1 cellular context compared by ENCODE assay signal in the genomic region with DNA sequence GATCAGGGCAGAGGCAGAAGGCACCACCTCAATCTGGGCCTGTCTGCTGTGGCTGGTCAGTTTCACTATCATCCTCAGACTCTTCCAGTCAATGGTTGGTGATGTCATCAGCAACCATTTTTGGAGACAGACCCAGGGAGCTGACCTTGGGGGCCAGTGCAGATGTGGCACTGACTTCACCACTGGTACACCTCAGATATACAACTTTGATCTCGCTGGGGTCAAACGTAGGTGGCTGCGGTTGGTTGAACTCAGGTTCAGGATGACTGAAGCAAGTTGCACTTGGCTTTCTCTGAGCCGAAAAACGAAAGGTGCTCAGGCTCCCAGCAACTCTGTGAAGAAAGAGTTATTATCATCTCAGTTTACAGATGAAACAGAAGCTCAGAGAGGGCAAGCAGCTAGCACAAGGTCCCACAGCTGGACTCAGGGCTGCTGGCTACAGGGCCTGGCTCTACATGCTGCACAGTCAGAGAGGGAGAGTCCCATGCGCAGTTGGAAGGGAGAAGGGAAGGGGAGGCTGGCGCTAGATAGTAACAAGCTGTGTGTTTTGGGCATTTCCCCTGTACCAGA.
A peak's percentile ranks its signal among the peaks of the same experiment; 100 is the strongest.
TF ChIP-seq lines count a peak whose summit lies in the region.

No MANE protein-coding gene starts in this region.

TF ChIP-seq in GM12878, 131 proteins besides CTCF, POLR2A, EP300 and RAD21 (continued from another document):
- peak; percentile 87 for TF ChIP-seq DPF2 (IDR thresholded peaks at IDR 0.05)
- TF ChIP-seq SP1 (IDR thresholded peaks at IDR 0.05; ENCODE audit: low read depth, low read length): peak; percentile 71
- TF ChIP-seq STAT3 (IDR thresholded peaks at IDR 0.05; ENCODE audit: low read depth, low read length): no peak
- peak; percentile 99 for TF ChIP-seq PAX5 (IDR thresholded peaks at IDR 0.05; ENCODE audit: borderline replicate concordance, low read depth, low read length)
- TF ChIP-seq BACH1 (IDR thresholded peaks at IDR 0.05; ENCODE audit: borderline replicate concordance): no peak
- TF ChIP-seq JUNB (IDR thresholded peaks at IDR 0.05): peak; percentile 82
- TF ChIP-seq JUND (IDR thresholded peaks at IDR 0.05; ENCODE audit: low read depth, low read length): peak; percentile 54; the same call in 1 of the 2 replicates
- peak; percentile 89 for TF ChIP-seq NFXL1 (IDR thresholded peaks at IDR 0.05; ENCODE audit: borderline replicate concordance)
- TF ChIP-seq, protein P1, sequence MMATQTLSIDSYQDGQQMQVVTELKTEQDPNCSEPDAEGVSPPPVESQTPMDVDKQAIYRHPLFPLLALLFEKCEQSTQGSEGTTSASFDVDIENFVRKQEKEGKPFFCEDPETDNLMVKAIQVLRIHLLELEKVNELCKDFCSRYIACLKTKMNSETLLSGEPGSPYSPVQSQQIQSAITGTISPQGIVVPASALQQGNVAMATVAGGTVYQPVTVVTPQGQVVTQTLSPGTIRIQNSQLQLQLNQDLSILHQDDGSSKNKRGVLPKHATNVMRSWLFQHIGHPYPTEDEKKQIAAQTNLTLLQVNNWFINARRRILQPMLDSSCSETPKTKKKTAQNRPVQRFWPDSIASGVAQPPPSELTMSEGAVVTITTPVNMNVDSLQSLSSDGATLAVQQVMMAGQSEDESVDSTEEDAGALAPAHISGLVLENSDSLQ (IDR thresholded peaks at IDR 0.05): peak; percentile 67
- TF ChIP-seq CHD4 (IDR thresholded peaks at IDR 0.05): no peak
- TF ChIP-seq, protein P2, sequence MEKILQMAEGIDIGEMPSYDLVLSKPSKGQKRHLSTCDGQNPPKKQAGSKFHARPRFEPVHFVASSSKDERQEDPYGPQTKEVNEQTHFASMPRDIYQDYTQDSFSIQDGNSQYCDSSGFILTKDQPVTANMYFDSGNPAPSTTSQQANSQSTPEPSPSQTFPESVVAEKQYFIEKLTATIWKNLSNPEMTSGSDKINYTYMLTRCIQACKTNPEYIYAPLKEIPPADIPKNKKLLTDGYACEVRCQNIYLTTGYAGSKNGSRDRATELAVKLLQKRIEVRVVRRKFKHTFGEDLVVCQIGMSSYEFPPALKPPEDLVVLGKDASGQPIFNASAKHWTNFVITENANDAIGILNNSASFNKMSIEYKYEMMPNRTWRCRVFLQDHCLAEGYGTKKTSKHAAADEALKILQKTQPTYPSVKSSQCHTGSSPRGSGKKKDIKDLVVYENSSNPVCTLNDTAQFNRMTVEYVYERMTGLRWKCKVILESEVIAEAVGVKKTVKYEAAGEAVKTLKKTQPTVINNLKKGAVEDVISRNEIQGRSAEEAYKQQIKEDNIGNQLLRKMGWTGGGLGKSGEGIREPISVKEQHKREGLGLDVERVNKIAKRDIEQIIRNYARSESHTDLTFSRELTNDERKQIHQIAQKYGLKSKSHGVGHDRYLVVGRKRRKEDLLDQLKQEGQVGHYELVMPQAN (conservative IDR thresholded peaks at IDR 0.05): no peak
- peak; percentile 99 for TF ChIP-seq SMARCA5 (IDR thresholded peaks at IDR 0.05)
- TF ChIP-seq, protein P3, sequence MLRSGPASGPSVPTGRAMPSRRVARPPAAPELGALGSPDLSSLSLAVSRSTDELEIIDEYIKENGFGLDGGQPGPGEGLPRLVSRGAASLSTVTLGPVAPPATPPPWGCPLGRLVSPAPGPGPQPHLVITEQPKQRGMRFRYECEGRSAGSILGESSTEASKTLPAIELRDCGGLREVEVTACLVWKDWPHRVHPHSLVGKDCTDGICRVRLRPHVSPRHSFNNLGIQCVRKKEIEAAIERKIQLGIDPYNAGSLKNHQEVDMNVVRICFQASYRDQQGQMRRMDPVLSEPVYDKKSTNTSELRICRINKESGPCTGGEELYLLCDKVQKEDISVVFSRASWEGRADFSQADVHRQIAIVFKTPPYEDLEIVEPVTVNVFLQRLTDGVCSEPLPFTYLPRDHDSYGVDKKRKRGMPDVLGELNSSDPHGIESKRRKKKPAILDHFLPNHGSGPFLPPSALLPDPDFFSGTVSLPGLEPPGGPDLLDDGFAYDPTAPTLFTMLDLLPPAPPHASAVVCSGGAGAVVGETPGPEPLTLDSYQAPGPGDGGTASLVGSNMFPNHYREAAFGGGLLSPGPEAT (IDR thresholded peaks at IDR 0.05; ENCODE audit: low read depth): peak; percentile 63; the same call in 1 of the 2 replicates
- TF ChIP-seq, protein P4, sequence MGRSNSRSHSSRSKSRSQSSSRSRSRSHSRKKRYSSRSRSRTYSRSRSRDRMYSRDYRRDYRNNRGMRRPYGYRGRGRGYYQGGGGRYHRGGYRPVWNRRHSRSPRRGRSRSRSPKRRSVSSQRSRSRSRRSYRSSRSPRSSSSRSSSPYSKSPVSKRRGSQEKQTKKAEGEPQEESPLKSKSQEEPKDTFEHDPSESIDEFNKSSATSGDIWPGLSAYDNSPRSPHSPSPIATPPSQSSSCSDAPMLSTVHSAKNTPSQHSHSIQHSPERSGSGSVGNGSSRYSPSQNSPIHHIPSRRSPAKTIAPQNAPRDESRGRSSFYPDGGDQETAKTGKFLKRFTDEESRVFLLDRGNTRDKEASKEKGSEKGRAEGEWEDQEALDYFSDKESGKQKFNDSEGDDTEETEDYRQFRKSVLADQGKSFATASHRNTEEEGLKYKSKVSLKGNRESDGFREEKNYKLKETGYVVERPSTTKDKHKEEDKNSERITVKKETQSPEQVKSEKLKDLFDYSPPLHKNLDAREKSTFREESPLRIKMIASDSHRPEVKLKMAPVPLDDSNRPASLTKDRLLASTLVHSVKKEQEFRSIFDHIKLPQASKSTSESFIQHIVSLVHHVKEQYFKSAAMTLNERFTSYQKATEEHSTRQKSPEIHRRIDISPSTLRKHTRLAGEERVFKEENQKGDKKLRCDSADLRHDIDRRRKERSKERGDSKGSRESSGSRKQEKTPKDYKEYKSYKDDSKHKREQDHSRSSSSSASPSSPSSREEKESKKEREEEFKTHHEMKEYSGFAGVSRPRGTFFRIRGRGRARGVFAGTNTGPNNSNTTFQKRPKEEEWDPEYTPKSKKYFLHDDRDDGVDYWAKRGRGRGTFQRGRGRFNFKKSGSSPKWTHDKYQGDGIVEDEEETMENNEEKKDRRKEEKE (IDR thresholded peaks at IDR 0.05): no peak
